ENCODE assay signal across 28 cellular contexts in the genomic region with DNA sequence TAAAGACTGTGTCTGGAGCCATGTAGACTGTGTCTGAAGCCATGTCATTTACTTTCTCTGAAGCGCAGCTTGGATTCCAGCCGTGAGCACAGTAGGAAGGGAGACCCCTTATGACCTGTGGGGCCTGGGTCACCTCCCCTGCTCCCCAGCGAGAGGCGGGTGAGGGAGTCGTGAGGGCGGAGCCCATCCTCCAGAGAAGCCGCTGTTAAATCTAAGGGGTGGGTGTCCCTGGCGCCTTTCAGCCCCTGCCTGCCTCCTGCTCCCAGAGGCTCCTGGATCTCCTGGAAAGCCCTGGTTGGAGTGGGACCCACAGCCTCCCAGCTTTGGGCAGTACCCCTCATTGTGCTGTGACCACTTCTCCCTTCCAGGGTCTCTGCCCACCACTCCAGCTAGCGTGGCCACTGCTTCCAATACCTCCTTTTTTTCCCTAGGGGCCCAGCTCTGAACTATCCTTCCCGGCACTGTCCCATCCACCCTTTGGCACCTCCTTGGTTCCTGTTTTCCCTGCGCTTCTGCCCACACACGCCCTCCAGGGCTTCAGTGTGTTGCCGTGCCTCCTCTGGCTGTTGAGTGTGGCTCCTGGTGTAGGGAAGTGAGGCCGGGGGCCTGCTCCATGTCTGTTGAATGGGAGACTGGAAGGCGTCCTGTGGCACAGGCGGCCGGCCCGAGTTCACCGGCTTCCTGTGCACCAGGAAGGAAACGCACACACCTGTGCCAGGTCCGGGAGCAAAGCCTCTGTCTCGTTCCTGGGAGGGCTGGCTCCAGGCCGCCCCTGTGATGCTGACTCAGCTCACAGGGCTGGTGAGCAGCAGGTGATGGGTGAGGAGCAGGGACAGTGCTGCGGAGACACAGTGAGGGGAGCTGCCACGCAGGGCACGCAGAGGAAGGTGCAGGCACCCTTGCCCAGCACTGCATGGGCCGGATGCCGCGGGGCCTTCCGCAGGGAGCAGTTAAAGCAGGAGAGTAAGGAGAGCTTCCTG. TPM values are rescaled to one million over a fixed set of nuclear protein-coding genes. Genes with fewer than 3 reads are reported as not detected.
DNase-seq lines count a peak whose midpoint lies in the region; ATAC-seq and TF ChIP-seq lines count a peak whose summit lies in the region.
"Had no signal": no experiment of that assay in that cellular context is flagged by ENCODE, and none has a peak within 500 bp of the region (broad histone marks: within the 10 kb centered on the region; RNA-seq: fewer than 3 reads in every experiment).

No MANE protein-coding gene starts in this region.

- peak overlapping the region; percentile 79; the same call in 1 of the 2 replicates for H3K27ac Mint-ChIP-seq in GM23338
- peak overlapping the region; percentile 68 for H3K27ac Mint-ChIP-seq in WTC11
- H3K27ac Mint-ChIP-seq in glutamatergic neuron (ENCODE audit: unreplicated experiment), result peak overlapping the region; percentile 71
- H3K27ac Mint-ChIP-seq in activated T-helper 17 cell treated with anti-CD3 and anti-CD28 coated beads, Interleukin-2, amount 50 U/mL, for 72 hours, result no peak overlapping the region
- H3K27ac Mint-ChIP-seq: activated naive CD8-positive, alpha-beta T cell treated with anti-CD3 and anti-CD28 coated beads, Interleukin-2, amount 10 ng/mL, durations not matched to agents 7 days and 5 days; stimulated activated naive B cell treated with anti-CD40 and anti-IgM and Interleukin-4, amounts not matched to agents 10 μg/mL and 1 μg/mL and 100 μg/mL, for 72 hours; T-helper 1 cell treated with Interleukin-12 subunit alpha and Interleukin-12 subunit beta and Interleukin-4 antibody, amounts not matched to agents 30 μg/mL and 1 μg/mL, for 36 hours had no signal

- no peak overlapping the region for H3K4me3 Mint-ChIP-seq in GM23338
- no peak overlapping the region for H3K4me3 Mint-ChIP-seq in WTC11
- H3K4me3 Mint-ChIP-seq in glutamatergic neuron (ENCODE audit: unreplicated experiment), result peak overlapping the region; percentile 15
- no peak overlapping the region for H3K4me3 Mint-ChIP-seq in activated T-helper 17 cell treated with anti-CD3 and anti-CD28 coated beads, Interleukin-2, amount 50 U/mL, for 72 hours
- H3K4me3 Mint-ChIP-seq: activated naive CD8-positive, alpha-beta T cell treated with anti-CD3 and anti-CD28 coated beads, Interleukin-2, amount 10 ng/mL, durations not matched to agents 7 days and 5 days; stimulated activated naive B cell treated with anti-CD40 and anti-IgM and Interleukin-4, amounts not matched to agents 10 μg/mL and 1 μg/mL and 100 μg/mL, for 72 hours; T-helper 1 cell treated with Interleukin-12 subunit alpha and Interleukin-12 subunit beta and Interleukin-4 antibody, amounts not matched to agents 30 μg/mL and 1 μg/mL, for 36 hours had no signal

- H3F3A ChIP-seq in GM23338 (replicated peaks; ENCODE audit: low read depth), result peaks cover 11% of the 10 kb centered on the region; the same call in 1 of the 2 replicates

- H2AFZ ChIP-seq in GM23338, result no peak overlapping the region
- H2AFZ ChIP-seq: GM23248 had no signal

- H3K4me1 Mint-ChIP-seq in GM23338 (peaks cover 7% of the 10 kb centered on the region), WTC11 (0 out of 2 replicates have a peak, but pooled peaks cover 2% of the 10 kb centered on the region), glutamatergic neuron (ENCODE audit: low read depth, unreplicated experiment) (peaks cover 47% of the 10 kb centered on the region)
- no peaks in the 10 kb centered on the region for H3K4me1 Mint-ChIP-seq in activated T-helper 17 cell treated with anti-CD3 and anti-CD28 coated beads, Interleukin-2, amount 50 U/mL, for 72 hours
- H3K4me1 Mint-ChIP-seq: activated naive CD8-positive, alpha-beta T cell treated with anti-CD3 and anti-CD28 coated beads, Interleukin-2, amount 10 ng/mL, durations not matched to agents 7 days and 5 days; stimulated activated naive B cell treated with anti-CD40 and anti-IgM and Interleukin-4, amounts not matched to agents 10 μg/mL and 1 μg/mL and 100 μg/mL, for 72 hours had no signal

- H3K9me3 Mint-ChIP-seq in GM23338, result peaks cover 19% of the 10 kb centered on the region
- H3K9me3 Mint-ChIP-seq in WTC11, result peaks cover 6% of the 10 kb centered on the region; the same call in 1 of the 2 replicates
- H3K9me3 Mint-ChIP-seq in glutamatergic neuron (ENCODE audit: unreplicated experiment), result peaks cover 31% of the 10 kb centered on the region
- H3K9me3 Mint-ChIP-seq in activated T-helper 17 cell treated with anti-CD3 and anti-CD28 coated beads, Interleukin-2, amount 50 U/mL, for 72 hours, result no peaks in the 10 kb centered on the region
- H3K9me3 Mint-ChIP-seq: activated naive CD8-positive, alpha-beta T cell treated with anti-CD3 and anti-CD28 coated beads, Interleukin-2, amount 10 ng/mL, durations not matched to agents 7 days and 5 days; stimulated activated naive B cell treated with anti-CD40 and anti-IgM and Interleukin-4, amounts not matched to agents 10 μg/mL and 1 μg/mL and 100 μg/mL, for 72 hours; T-helper 1 cell treated with Interleukin-12 subunit alpha and Interleukin-12 subunit beta and Interleukin-4 antibody, amounts not matched to agents 30 μg/mL and 1 μg/mL, for 36 hours had no signal

- POLR2A ChIA-PET in WTC11 (lab: Charles Lee), result no interaction called here

- CTCF ChIA-PET in WTC11 (lab: Charles Lee), result interaction anchor here (1.4 kb wide), 1 partner anchor 11 kb away, joined by 3 read pairs; no protein-coding TSS in a partner anchor

- H3K36me3 Mint-ChIP-seq in GM23338 (ENCODE audit: low read depth) (peaks cover 69% of the 10 kb centered on the region), WTC11 (peaks cover 46% of the 10 kb centered on the region), glutamatergic neuron (ENCODE audit: unreplicated experiment) (peaks cover 25% of the 10 kb centered on the region)
- peaks cover 86% of the 10 kb centered on the region for H3K36me3 Mint-ChIP-seq in activated T-helper 17 cell treated with anti-CD3 and anti-CD28 coated beads, Interleukin-2, amount 50 U/mL, for 72 hours (ENCODE audit: low read depth)

- H3K4me2 ChIP-seq in GM23338, result no peak overlapping the region

- no peaks in the 10 kb centered on the region; the same call in 1 of the 2 replicates for H4K20me1 ChIP-seq in GM23338 (replicated peaks; ENCODE audit: insufficient read depth)

- ATAC-seq in GM23338 (peak; percentile 32), WTC11 (peak; percentile 16; the same call in 1 of the 2 replicates)
- no peak for ATAC-seq in activated T-helper 17 cell treated with anti-CD3 and anti-CD28 coated beads, Interleukin-2, amount 50 U/mL, for 72 hours (replicated peaks)
- ATAC-seq: body of pancreas; stimulated activated naive B cell treated with anti-CD40 and anti-IgM and Interleukin-4, amounts not matched to agents 10 μg/mL and 1 μg/mL and 100 μg/mL, for 72 hours had no signal

- H3K4me1 ChIP-seq in GM23338 (ENCODE audit: insufficient read depth), result no peaks in the 10 kb centered on the region
- H3K4me1 ChIP-seq: body of pancreas, upper lobe of left lung had no signal

- H3K27me3 Mint-ChIP-seq in GM23338 (ENCODE audit: insufficient read depth, low read depth, poor library complexity), result peaks cover 22% of the 10 kb centered on the region
- H3K27me3 Mint-ChIP-seq in WTC11 (ENCODE audit: low read depth), result no peaks in the 10 kb centered on the region
- peaks cover 18% of the 10 kb centered on the region for H3K27me3 Mint-ChIP-seq in glutamatergic neuron (ENCODE audit: unreplicated experiment)
- no peaks in the 10 kb centered on the region for H3K27me3 Mint-ChIP-seq in activated T-helper 17 cell treated with anti-CD3 and anti-CD28 coated beads, Interleukin-2, amount 50 U/mL, for 72 hours
- H3K27me3 Mint-ChIP-seq: activated naive CD8-positive, alpha-beta T cell treated with anti-CD3 and anti-CD28 coated beads, Interleukin-2, amount 10 ng/mL, durations not matched to agents 7 days and 5 days; stimulated activated naive B cell treated with anti-CD40 and anti-IgM and Interleukin-4, amounts not matched to agents 10 μg/mL and 1 μg/mL and 100 μg/mL, for 72 hours had no signal

- no peak overlapping the region for H3K4me3 ChIP-seq in GM23338
- H3K4me3 ChIP-seq: body of pancreas, coronary artery, GM23248, upper lobe of left lung had no signal

- no peaks in the 10 kb centered on the region for H3K36me3 ChIP-seq in GM23338 (ENCODE audit: insufficient read depth)

- no peak for DNase-seq in GM23338 (ENCODE audit: low spot score)
- DNase-seq in WTC11 (ENCODE audit: low spot score), result peak; percentile 7
- peak; percentile 13 for DNase-seq in glutamatergic neuron
- peak; percentile 64 for DNase-seq in posterior vena cava (ENCODE audit: low spot score)
- no peak for DNase-seq in activated gamma-delta T cell treated with Interleukin-2 at 50 U/mL for 16 hours
- DNase-seq in DMS53 (lab: John Stamatoyannopoulos, UW), result no peak
- no peak for DNase-seq in medulla oblongata (ENCODE audit: extremely low spot score)
- DNase-seq: activated CD8-positive, alpha-beta memory T cell treated with anti-CD3 and anti-CD28 coated beads for 24 hours; activated naive CD8-positive, alpha-beta T cell treated with anti-CD3 and anti-CD28 coated beads, Interleukin-2, amount 10 ng/mL, durations not matched to agents 7 days and 5 days; activated T-cell treated with anti-CD3 and anti-CD28 coated beads, Interleukin-2, amount 50 U/mL, for 48 hours; body of pancreas; Calu3; EL; GM23248; midbrain; NCI-H1092 treated with DMSO at 0.1 percent for 48 hours; NCI-H526 treated with DMSO at 0.1 percent for 48 hours; stimulated activated naive B cell treated with anti-CD40 and anti-IgM and Interleukin-4, amounts not matched to agents 10 μg/mL and 1 μg/mL and 100 μg/mL, for 72 hours had no signal

- H3K27me3 ChIP-seq in GM23338 (ENCODE audit: insufficient read depth), result no peaks in the 10 kb centered on the region
- H3K27me3 ChIP-seq: body of pancreas, upper lobe of left lung had no signal

- H3K9me2 ChIP-seq in GM23338 (ENCODE audit: insufficient read depth), result no peaks in the 10 kb centered on the region

- peaks cover 26% of the 10 kb centered on the region for H3K79me2 ChIP-seq in GM23338 (replicated peaks; ENCODE audit: insufficient read depth)

- TF ChIP-seq CTCF in GM23338 (conservative IDR thresholded peaks at IDR 0.05; ENCODE audit: low read depth in 2 of 2) (no peak), WTC11 (IDR thresholded peaks at IDR 0.05) (no peak), glutamatergic neuron (IDR thresholded peaks at IDR 0.05; ENCODE audit: partially characterized antibody, unreplicated experiment) (no peak)

- intact Hi-C loops in posterior vena cava (cut with DNase I), result no loop called here

- H3K27ac ChIP-seq in GM23338 (ENCODE audit: low read depth), result peak overlapping the region; percentile 63; the same call in 1 of the 2 replicates
- H3K27ac ChIP-seq: body of pancreas, coronary artery, GM23248, upper lobe of left lung had no signal

RNA-seq across cellular contexts. Expression of gene ATP4B, which starts 29.4 kb away (rescaled TPM):
- not detected in 2 replicates for total RNA-seq in GM23338 (2014; rRNA removed; shearing (Covaris generic))
- not detected in 2 replicates for polyA plus RNA-seq in GM23338 (2016; fragmentation: Nextera tagmentation; extraction: Ambion mirVana)
- total RNA-seq in WTC11 (2021) (not detected in 3 replicates), glutamatergic neuron (ENCODE audit: unreplicated experiment) (not detected), posterior vena cava (not detected)
- total RNA-seq in activated T-helper 17 cell treated with anti-CD3 and anti-CD28 coated beads, Interleukin-2, amount 50 U/mL, for 72 hours, result not detected
- total RNA-seq: activated naive CD8-positive, alpha-beta T cell treated with anti-CD3 and anti-CD28 coated beads, Interleukin-2, amount 10 ng/mL, durations not matched to agents 7 days and 5 days; body of pancreas; Calu3; epithelial cell of proximal tubule; frontal cortex; GM23248; HT-29; OCI-LY7; right cardiac atrium; upper lobe of left lung had no signal
- polyA plus RNA-seq: GM23248, neural cell, right cardiac atrium had no signal

RNA-seq across cellular contexts. Expression of gene GRK1, which starts 38.4 kb away (rescaled TPM):
- 0.27 TPM in 1 of 2 replicates, not detected in the other for total RNA-seq in GM23338 (2014; rRNA removed; shearing (Covaris generic))
- not detected in 2 replicates for polyA plus RNA-seq in GM23338 (2016; fragmentation: Nextera tagmentation; extraction: Ambion mirVana)
- 0.11 to 0.21 TPM (median 0.17 TPM) in 3 replicates for total RNA-seq in WTC11 (2021)
- 1.2 TPM for total RNA-seq in glutamatergic neuron (ENCODE audit: unreplicated experiment)
- total RNA-seq in posterior vena cava, result not detected
- total RNA-seq in activated T-helper 17 cell treated with anti-CD3 and anti-CD28 coated beads, Interleukin-2, amount 50 U/mL, for 72 hours, result under 1 TPM; 0.09 to 0.64 TPM
- total RNA-seq: activated naive CD8-positive, alpha-beta T cell treated with anti-CD3 and anti-CD28 coated beads, Interleukin-2, amount 10 ng/mL, durations not matched to agents 7 days and 5 days; body of pancreas; Calu3; GM23248; OCI-LY7 had no signal
- polyA plus RNA-seq: GM23248 had no signal

RNA-seq across cellular contexts. Expression of gene TFDP1, which starts 44.0 kb away (rescaled TPM):
- total RNA-seq in GM23338 (2014; rRNA removed; shearing (Covaris generic)), result 80.0 and 92.0 TPM in 2 replicates
- 40.2 and 42.9 TPM in 2 replicates for polyA plus RNA-seq in GM23338 (2016; fragmentation: Nextera tagmentation; extraction: Ambion mirVana)
- total RNA-seq in WTC11 (2021) (52.6 to 61.2 TPM (median 54.1 TPM) in 3 replicates), glutamatergic neuron (ENCODE audit: unreplicated experiment) (62.0 TPM), posterior vena cava (10 to 100 TPM; 36.6 to 40.3 TPM)
- 100 to 1,000 TPM in 1 of 2 donors, 10 to 100 TPM in 1; 98.1 to 188 TPM for total RNA-seq in activated T-helper 17 cell treated with anti-CD3 and anti-CD28 coated beads, Interleukin-2, amount 50 U/mL, for 72 hours

Comparison
In these comparisons a context has a peak if more than half of its experiments do, and no peak if none do; other contexts are left out.
1. DNase-seq: peak in WTC11 (single experiment), glutamatergic neuron (single experiment) and posterior vena cava (single experiment); none in GM23338 (single experiment), activated gamma-delta T cell treated with Interleukin-2 at 50 U/mL for 16 hours (single experiment), DMS53 (single experiment) and medulla oblongata (single experiment).